Comparison of ENCODE assay signal across 12 cellular contexts in genomic region chr2:72719416-72719815, GRCh38.
DNase-seq lines count a peak whose midpoint lies in the region; ATAC-seq and TF ChIP-seq lines count a peak whose summit lies in the region.
"Had no signal": no experiment of that assay in that cellular context is flagged by ENCODE, and none has a peak within 500 bp of the region (broad histone marks: within the 10 kb centered on the region; RNA-seq: fewer than 3 reads in every experiment).

No MANE protein-coding gene starts in this region.

- H3K27ac Mint-ChIP-seq in MCF 10A (ENCODE audit: low read depth, unreplicated experiment) (no peak overlapping the region), type B pancreatic cell (peak overlapping the region; percentile 74)
- H3K27ac Mint-ChIP-seq: effector memory CD8-positive, alpha-beta T cell had no signal

- BruUV-seq in MCF 10A (replicated peaks; lab: Mats Ljungman, UMichigan), result no TSS peak

- no peaks in the 10 kb centered on the region for H3K4me1 Mint-ChIP-seq in MCF 10A (ENCODE audit: insufficient read depth, unreplicated experiment)
- H3K4me1 Mint-ChIP-seq in type B pancreatic cell (ENCODE audit: unreplicated experiment), result peaks cover 37% of the 10 kb centered on the region
- H3K4me1 Mint-ChIP-seq: stimulated activated naive CD8-positive, alpha-beta T cell treated with anti-CD3 and anti-CD28 coated beads, Interleukin-15, amount 100 ng/mL, for 72 hours had no signal

- no peaks in the 10 kb centered on the region for H3K9me3 Mint-ChIP-seq in MCF 10A (ENCODE audit: unreplicated experiment)
- peaks cover 4% of the 10 kb centered on the region for H3K9me3 Mint-ChIP-seq in type B pancreatic cell
- H3K9me3 Mint-ChIP-seq: effector memory CD8-positive, alpha-beta T cell; stimulated activated naive CD8-positive, alpha-beta T cell treated with anti-CD3 and anti-CD28 coated beads, Interleukin-15, amount 100 ng/mL, for 72 hours had no signal

- no peak for TF ChIP-seq CTCF in MCF 10A (IDR thresholded peaks at IDR 0.05; ENCODE audit: unreplicated experiment)
- no peak for TF ChIP-seq CTCF in breast epithelium (IDR thresholded peaks at IDR 0.05)
- TF ChIP-seq CTCF in RWPE2 (IDR thresholded peaks at IDR 0.05; ENCODE audit: poor library complexity, severe bottlenecking), result no peak
- no peak for TF ChIP-seq CTCF in type B pancreatic cell (conservative IDR thresholded peaks at IDR 0.05)

- H3K9me3 ChIP-seq in breast epithelium, result no peaks in the 10 kb centered on the region
- no peaks in the 10 kb centered on the region for H3K9me3 ChIP-seq in RWPE2 (ENCODE audit: severe bottlenecking)

- no peak overlapping the region for H3K27ac ChIP-seq in breast epithelium
- H3K27ac ChIP-seq in RWPE2 (ENCODE audit: poor library complexity, severe bottlenecking), result no peak overlapping the region

- POLR2A ChIA-PET in MCF 10A (lab: Yijun Ruan, JAX), result interaction anchor here (0.7 kb wide), 3 partner anchors 10 to 1924 kb away, joined by 3 to 4 read pairs (median 3); no protein-coding TSS in a partner anchor

- H3K36me3 Mint-ChIP-seq in MCF 10A (ENCODE audit: insufficient read depth, unreplicated experiment), result no peaks in the 10 kb centered on the region
- H3K36me3 Mint-ChIP-seq in type B pancreatic cell, result no peaks in the 10 kb centered on the region

- H3K36me3 ChIP-seq in breast epithelium (no peaks in the 10 kb centered on the region), RWPE2 (ENCODE audit: low read depth) (peaks cover 12% of the 10 kb centered on the region)

- H3K27me3 ChIP-seq in breast epithelium (no peaks in the 10 kb centered on the region), RWPE2 (ENCODE audit: insufficient read depth, poor library complexity, severe bottlenecking) (no peaks in the 10 kb centered on the region)

- H3K27me3 Mint-ChIP-seq in MCF 10A (ENCODE audit: insufficient read depth, unreplicated experiment), result no peaks in the 10 kb centered on the region
- no peaks in the 10 kb centered on the region for H3K27me3 Mint-ChIP-seq in type B pancreatic cell
- H3K27me3 Mint-ChIP-seq: effector memory CD8-positive, alpha-beta T cell; stimulated activated naive CD8-positive, alpha-beta T cell treated with anti-CD3 and anti-CD28 coated beads, Interleukin-15, amount 100 ng/mL, for 72 hours had no signal

- H3K4me1 ChIP-seq in breast epithelium, result no peaks in the 10 kb centered on the region
- peaks cover 11% of the 10 kb centered on the region for H3K4me1 ChIP-seq in RWPE2 (ENCODE audit: insufficient read depth, poor library complexity, severe bottlenecking)

- ATAC-seq in RWPE2 (ENCODE audit: low read depth) (peak; percentile 74), GM18511 (IDR thresholded peaks at IDR 0.05; ENCODE audit: unreplicated experiment) (no peak)
- ATAC-seq: effector memory CD8-positive, alpha-beta T cell; stimulated activated naive CD8-positive, alpha-beta T cell treated with anti-CD3 and anti-CD28 coated beads, Interleukin-15, amount 100 ng/mL, for 72 hours had no signal

- CTCF ChIA-PET in MCF 10A (lab: Yijun Ruan, JAX), result interaction anchor here (0.7 to 1.3 kb wide), 2 partner anchors 41 to 139 kb away, joined by 3 read pairs; no protein-coding TSS in a partner anchor

- intact Hi-C loops in MCF 10A (cut with micrococcal nuclease) (no loop called here), breast epithelium (cut with DNase I; ENCODE audit: low total_unique reads) (no loop called here)

- no peak for TF ChIP-seq POLR2A in breast epithelium (IDR thresholded peaks at IDR 0.05)

- H3K4me3 ChIP-seq in breast epithelium, result no peak overlapping the region
- no peak overlapping the region for H3K4me3 ChIP-seq in RWPE2 (ENCODE audit: severe bottlenecking)

- DNase-seq in MCF 10A (ENCODE audit: unreplicated experiment) (peak; percentile 5), breast epithelium (ENCODE audit: low spot score in 2 of 2) (no peak), RWPE2 (ENCODE audit: low spot score) (no peak), iPS DF 4.7 (ENCODE audit: extremely low read depth, low spot score) (peak; percentile 28), type B pancreatic cell (ENCODE audit: extremely low spot score, unreplicated experiment) (no peak), DMS153 (lab: John Stamatoyannopoulos, UW) (no peak)
- no peak for DNase-seq in stimulated activated CD4-positive, alpha-beta T cell treated with anti-CD3 and anti-CD28 coated beads, Interleukin-2, amount 100 ng/mL, for 48 hours
- DNase-seq: effector memory CD8-positive, alpha-beta T cell; NCI-H1436; stimulated activated CD4-positive, alpha-beta T cell treated with anti-CD3 and anti-CD28 coated beads, Interleukin-2, amount 100 ng/mL, for 24 hours; stimulated activated naive CD8-positive, alpha-beta T cell treated with anti-CD3 and anti-CD28 coated beads, Interleukin-15, amount 100 ng/mL, for 72 hours had no signal

- no peak overlapping the region for H3K4me3 Mint-ChIP-seq in MCF 10A (ENCODE audit: unreplicated experiment)
- H3K4me3 Mint-ChIP-seq in type B pancreatic cell, result peak overlapping the region; percentile 51
- H3K4me3 Mint-ChIP-seq: effector memory CD8-positive, alpha-beta T cell; stimulated activated naive CD8-positive, alpha-beta T cell treated with anti-CD3 and anti-CD28 coated beads, Interleukin-15, amount 100 ng/mL, for 72 hours had no signal

Comparison
In these comparisons a context has a peak if more than half of its experiments do, and no peak if none do; other contexts are left out.
1. DNase-seq: peak in MCF 10A (single experiment) and iPS DF 4.7 (single experiment); none in breast epithelium (0 of 2), RWPE2 (single experiment), type B pancreatic cell (single experiment), DMS153 (single experiment) and stimulated activated CD4-positive, alpha-beta T cell treated with anti-CD3 and anti-CD28 coated beads, Interleukin-2, amount 100 ng/mL, for 48 hours (0 of 2).